In the genomic region with DNA sequence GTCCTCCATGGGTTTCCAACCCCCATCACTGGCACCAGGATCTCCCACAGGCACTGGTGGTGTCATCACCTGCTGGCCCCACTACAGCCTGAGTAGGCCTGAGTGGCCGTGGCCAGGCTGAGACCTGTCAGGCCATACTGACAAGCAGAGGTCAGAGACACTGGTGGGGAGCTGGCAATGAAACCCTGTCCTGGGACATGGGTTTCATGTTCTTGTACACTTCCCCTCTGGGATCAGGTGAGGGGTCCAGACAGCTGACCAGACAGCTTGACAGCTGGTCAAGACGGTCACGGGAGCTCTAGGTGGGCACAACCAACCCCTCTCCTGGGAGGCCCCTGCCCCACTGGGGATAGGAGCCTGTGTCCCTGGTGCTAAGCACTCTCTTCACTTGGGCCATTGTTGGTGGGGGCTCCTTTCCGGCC, we compare ENCODE assay signal across 2 cellular contexts.
TF ChIP-seq lines count a peak whose summit lies in the region.

No MANE protein-coding gene starts in this region.

TF ChIP-seq in HepG2, 621 proteins besides CTCF, POLR2A, EP300 and RAD21:
- TF ChIP-seq ZNF644 (CRISPR knock-in tag; IDR thresholded peaks at IDR 0.05; ENCODE audit: low read depth) (no peak), ZNF614 (CRISPR knock-in tag; IDR thresholded peaks at IDR 0.05; ENCODE audit: borderline replicate concordance) (0 out of 2 replicates have a peak, but pooled peaks have one; percentile 6), POLR2AphosphoS2 (IDR thresholded peaks at IDR 0.05; ENCODE audit: low read depth, low read length) (0 out of 2 replicates have a peak, but pooled peaks have one; percentile 10)

TF ChIP-seq in GM23338, 12 proteins besides CTCF, POLR2A, EP300 and RAD21:
- TF ChIP-seq CREB1 (CRISPR knock-in tag; IDR thresholded peaks at IDR 0.05; ENCODE audit: low read depth): no peak
- no peak for TF ChIP-seq JUNB (IDR thresholded peaks at IDR 0.05; ENCODE audit: unreplicated experiment)
- TF ChIP-seq NANOG (IDR thresholded peaks at IDR 0.05; ENCODE audit: borderline replicate concordance): no peak
- TF ChIP-seq ZNF114 (CRISPR knock-in tag; IDR thresholded peaks at IDR 0.05): no peak
- TF ChIP-seq POLR2AphosphoS5 (IDR thresholded peaks at IDR 0.05; ENCODE audit: low read depth): no peak
- no peak for TF ChIP-seq STAT1 (IDR thresholded peaks at IDR 0.05; ENCODE audit: unreplicated experiment)
- TF ChIP-seq EZH2 (IDR thresholded peaks at IDR 0.05; ENCODE audit: low read depth, unreplicated experiment): no peak
- TF ChIP-seq ZNF331 (CRISPR knock-in tag; IDR thresholded peaks at IDR 0.05; ENCODE audit: low read depth): no peak
TF ChIP-seq in GM23338: peak in this region for 0.
